ENCODE assay signal across 21 cellular contexts in genomic region chr9:84480071-84480470, GRCh38.
A peak's percentile ranks its signal among the peaks of the same experiment; 100 is the strongest.
DNase-seq lines count a peak whose midpoint lies in the region; ATAC-seq, FAIRE-seq and TF ChIP-seq lines count a peak whose summit lies in the region.
"Had no signal": no experiment of that assay in that cellular context is flagged by ENCODE, and none has a peak within 500 bp of the region (broad histone marks: within the 10 kb centered on the region; RNA-seq: fewer than 3 reads in every experiment).

No MANE protein-coding gene starts in this region.

- DNase-seq in GM23338 (ENCODE audit: low spot score) (no peak), bronchial epithelial cell (ENCODE audit: low read depth) (no peak), H7 (no peak)
- DNase-seq: AML-193; Caco-2; Calu3; CD4-positive, alpha-beta T cell; CD8-positive, alpha-beta T cell; DMS79 treated with DMSO at 0.1 percent for 48 hours; GF-D8 had no signal

- H3F3A ChIP-seq in GM23338 (replicated peaks; ENCODE audit: low read depth), result no peaks in the 10 kb centered on the region

- no peak overlapping the region for H3K4me3 Mint-ChIP-seq in GM23338
- H3K4me3 Mint-ChIP-seq in stimulated activated memory B cell treated with anti-CD40 and anti-IgM and Interleukin-4, amounts not matched to agents 10 μg/mL and 1 μg/mL and 100 μg/mL, for 72 hours, result no peak overlapping the region
- H3K4me3 Mint-ChIP-seq: B cell; CD4-positive, alpha-beta T cell; CD8-positive, alpha-beta T cell had no signal

- peaks cover 4% of the 10 kb centered on the region for H3K27me3 Mint-ChIP-seq in GM23338 (ENCODE audit: insufficient read depth, low read depth, poor library complexity)
- H3K27me3 Mint-ChIP-seq in stimulated activated memory B cell treated with anti-CD40 and anti-IgM and Interleukin-4, amounts not matched to agents 10 μg/mL and 1 μg/mL and 100 μg/mL, for 72 hours, result no peaks in the 10 kb centered on the region
- H3K27me3 Mint-ChIP-seq: B cell; CD4-positive, alpha-beta T cell had no signal

- H3K27me3 ChIP-seq in GM23338 (ENCODE audit: insufficient read depth) (no peaks in the 10 kb centered on the region), bronchial epithelial cell (ENCODE audit: control insufficient read depth, insufficient read depth, low read length) (no peaks in the 10 kb centered on the region), H7 (ENCODE audit: control insufficient read depth, insufficient read depth, low read length) (no peaks in the 10 kb centered on the region)
- H3K27me3 ChIP-seq: BLaER1 treated with 17β-estradiol and CSF1 and Interleukin-3, amounts not matched to agents 10 nM and 100 nM had no signal

- no peaks in the 10 kb centered on the region for H4K20me1 ChIP-seq in GM23338 (replicated peaks; ENCODE audit: insufficient read depth)
- H4K20me1 ChIP-seq: BLaER1 treated with 17β-estradiol and CSF1 and Interleukin-3, amounts not matched to agents 10 nM and 100 nM had no signal

- peaks cover 7% of the 10 kb centered on the region; the same call in 2 of the 3 replicates for H3K4me1 Mint-ChIP-seq in GM23338
- H3K4me1 Mint-ChIP-seq in stimulated activated memory B cell treated with anti-CD40 and anti-IgM and Interleukin-4, amounts not matched to agents 10 μg/mL and 1 μg/mL and 100 μg/mL, for 72 hours, result no peaks in the 10 kb centered on the region
- H3K4me1 Mint-ChIP-seq: B cell had no signal

- no peak for TF ChIP-seq CTCF in GM23338 (conservative IDR thresholded peaks at IDR 0.05; ENCODE audit: low read depth in 2 of 2)
- TF ChIP-seq CTCF in bronchial epithelial cell (IDR thresholded peaks at IDR 0.05; ENCODE audit: insufficient read depth, low read length, severe bottlenecking), result no peak

- H3K9me3 Mint-ChIP-seq in GM23338, result no peaks in the 10 kb centered on the region
- H3K9me3 Mint-ChIP-seq in stimulated activated memory B cell treated with anti-CD40 and anti-IgM and Interleukin-4, amounts not matched to agents 10 μg/mL and 1 μg/mL and 100 μg/mL, for 72 hours, result peaks cover 4% of the 10 kb centered on the region
- H3K9me3 Mint-ChIP-seq: CD4-positive, alpha-beta T cell had no signal

- H3K4me2 ChIP-seq in GM23338, result no peak overlapping the region
- H3K4me2 ChIP-seq: A549; BLaER1 treated with 17β-estradiol and CSF1 and Interleukin-3, amounts not matched to agents 10 nM and 100 nM had no signal

- peak overlapping the region; percentile 80 for H2AFZ ChIP-seq in GM23338

- H3K36me3 ChIP-seq in GM23338 (ENCODE audit: insufficient read depth), result no peaks in the 10 kb centered on the region
- no peaks in the 10 kb centered on the region for H3K36me3 ChIP-seq in bronchial epithelial cell (ENCODE audit: control insufficient read depth, insufficient read depth, low read length)
- no peaks in the 10 kb centered on the region for H3K36me3 ChIP-seq in H7 (replicated peaks; ENCODE audit: control insufficient read depth, insufficient read depth, low read length)
- H3K36me3 ChIP-seq: BLaER1 treated with 17β-estradiol and CSF1 and Interleukin-3, amounts not matched to agents 10 nM and 100 nM had no signal

- H3K36me3 Mint-ChIP-seq in GM23338 (ENCODE audit: low read depth), result no peaks in the 10 kb centered on the region
- H3K36me3 Mint-ChIP-seq in stimulated activated memory B cell treated with anti-CD40 and anti-IgM and Interleukin-4, amounts not matched to agents 10 μg/mL and 1 μg/mL and 100 μg/mL, for 72 hours, result no peaks in the 10 kb centered on the region
- H3K36me3 Mint-ChIP-seq: CD8-positive, alpha-beta T cell had no signal

- FAIRE-seq in bronchial epithelial cell (lab: Jason Lieb, UNC), result peak; percentile 28
- FAIRE-seq: A549, D721Med, G401.6, GM12891, GM19239 had no signal

- H3K4me3 ChIP-seq in GM23338 (no peak overlapping the region), bronchial epithelial cell (ENCODE audit: low read depth, low read length) (no peak overlapping the region), H7 (ENCODE audit: insufficient read depth, low read depth, low read length) (no peak overlapping the region)
- H3K4me3 ChIP-seq: A549; BLaER1 treated with 17β-estradiol and CSF1 and Interleukin-3, amounts not matched to agents 10 nM and 100 nM had no signal

- 0 out of 2 replicates have a peak, but pooled peaks cover 3% of the 10 kb centered on the region for H3K9me2 ChIP-seq in GM23338 (ENCODE audit: insufficient read depth)

- ATAC-seq in GM23338 (no peak), HG02610 (IDR thresholded peaks at IDR 0.05; ENCODE audit: unreplicated experiment) (no peak)
- peak; percentile 14 for ATAC-seq in stimulated activated memory B cell treated with anti-CD40 and anti-IgM and Interleukin-4, amounts not matched to agents 10 μg/mL and 1 μg/mL and 100 μg/mL, for 72 hours
- ATAC-seq: A549; CD8-positive, alpha-beta T cell had no signal

- H3K27ac Mint-ChIP-seq in GM23338, result no peak overlapping the region
- no peak overlapping the region for H3K27ac Mint-ChIP-seq in stimulated activated memory B cell treated with anti-CD40 and anti-IgM and Interleukin-4, amounts not matched to agents 10 μg/mL and 1 μg/mL and 100 μg/mL, for 72 hours
- H3K27ac Mint-ChIP-seq: B cell; CD4-positive, alpha-beta T cell; CD8-positive, alpha-beta T cell had no signal

- H3K79me2 ChIP-seq in GM23338 (replicated peaks; ENCODE audit: insufficient read depth), result no peaks in the 10 kb centered on the region

- H3K27ac ChIP-seq in GM23338 (ENCODE audit: low read depth), result no peak overlapping the region
- H3K27ac ChIP-seq: 22Rv1; A549; BLaER1 treated with 17β-estradiol and CSF1 and Interleukin-3, amounts not matched to agents 10 nM and 100 nM; C4-2B had no signal

- no peaks in the 10 kb centered on the region for H3K4me1 ChIP-seq in GM23338 (ENCODE audit: insufficient read depth)
- H3K4me1 ChIP-seq: A549, Caco-2 had no signal

TF ChIP-seq in GM23338, 12 proteins besides CTCF, POLR2A, EP300 and RAD21 (continues in another document):
- TF ChIP-seq NANOG (IDR thresholded peaks at IDR 0.05; ENCODE audit: borderline replicate concordance) (no peak), ZNF331 (CRISPR knock-in tag; IDR thresholded peaks at IDR 0.05; ENCODE audit: low read depth) (no peak), POLR2AphosphoS5 (IDR thresholded peaks at IDR 0.05; ENCODE audit: low read depth) (no peak), JUNB (IDR thresholded peaks at IDR 0.05; ENCODE audit: unreplicated experiment) (no peak), CREB1 (CRISPR knock-in tag; IDR thresholded peaks at IDR 0.05; ENCODE audit: low read depth) (no peak), EZH2 (IDR thresholded peaks at IDR 0.05; ENCODE audit: low read depth, unreplicated experiment) (no peak), ZNF114 (CRISPR knock-in tag; IDR thresholded peaks at IDR 0.05) (no peak), ZNF462 (CRISPR knock-in tag; IDR thresholded peaks at IDR 0.05) (no peak), EZH2phosphoT487 (IDR thresholded peaks at IDR 0.05; ENCODE audit: unreplicated experiment) (no peak)
